ENCODE assay signal across 9 cellular contexts in the genomic region with DNA sequence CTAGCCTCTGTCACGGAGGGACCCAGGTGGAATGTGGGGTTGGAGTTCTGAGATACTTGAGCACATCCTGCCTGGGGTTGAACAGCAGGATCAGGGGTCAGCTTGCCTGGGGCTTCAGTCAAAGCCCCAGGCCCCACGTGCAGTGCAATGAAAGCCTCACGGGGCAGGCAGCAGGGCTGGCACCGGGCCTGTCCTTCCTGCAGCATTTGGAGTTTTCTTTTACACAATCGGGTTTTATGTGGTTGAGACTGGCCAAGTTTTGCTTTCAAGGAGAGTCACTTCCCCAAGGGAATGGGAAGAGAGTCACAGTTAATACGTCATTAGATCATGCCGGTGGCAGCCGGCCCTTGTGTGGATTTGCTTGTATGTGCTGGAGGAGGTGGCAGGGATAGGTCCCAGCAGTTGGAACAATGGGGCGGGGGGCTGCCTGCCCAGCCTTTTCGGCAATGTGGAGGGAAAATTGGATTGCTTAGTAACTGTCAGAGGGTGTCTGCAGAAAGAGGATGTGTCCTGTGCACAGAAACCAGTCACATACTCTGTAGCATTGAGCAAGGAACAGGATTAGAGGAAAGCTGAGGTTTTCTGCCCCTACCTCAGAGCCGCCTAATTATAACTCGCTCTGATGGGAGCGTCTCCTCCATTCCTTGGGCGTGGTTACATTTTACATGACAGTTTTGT. TPM values are rescaled to one million over a fixed set of nuclear protein-coding genes. Genes with fewer than 3 reads are reported as not detected.
DNase-seq lines count a peak whose midpoint lies in the region; ATAC-seq, FAIRE-seq and TF ChIP-seq lines count a peak whose summit lies in the region.
"Had no signal": no experiment of that assay in that cellular context is flagged by ENCODE, and none has a peak within 500 bp of the region (broad histone marks: within the 10 kb centered on the region; RNA-seq: fewer than 3 reads in every experiment).

No MANE protein-coding gene starts in this region.

- H3K4me2 ChIP-seq in skeletal muscle satellite cell (ENCODE audit: low read length): peak overlapping the region; percentile 15

- ATAC-seq in heart right ventricle (peak in 7 of 8 donors; percentile 37 to 78 (median 59)), GM19467 (IDR thresholded peaks at IDR 0.05; ENCODE audit: unreplicated experiment) (no peak)

- peak overlapping the region in 4 of 10 donors; percentile 35 to 74 (median 52) for H3K27ac ChIP-seq in heart right ventricle

- intact Hi-C loops in heart right ventricle (cut with DNase I): loop anchor here in 4 of 10 donors (2.0 to 10.0 kb wide), 5 partner anchors 85 to 385 kb away; a partner anchor contains a TSS

- H3K36me3 ChIP-seq in heart right ventricle: no peaks in the 10 kb centered on the region
- H3K36me3 ChIP-seq in skeletal muscle satellite cell (ENCODE audit: insufficient read depth, low read length): no peaks in the 10 kb centered on the region
- H3K36me3 ChIP-seq: Peyer's patch had no signal

- DNase-seq in GM04504 (ENCODE audit: low read depth) (peak; percentile 79), T1000 (lab: John Stamatoyannopoulos, UW) (peak; percentile 21), heart right ventricle (peak; percentile 54 to 56), urothelium cell line (ENCODE audit: low spot score) (no peak), NAMALWA (ENCODE audit: low spot score) (no peak), SHP77 treated with DMSO at 0.1 percent for 48 hours (lab: John Stamatoyannopoulos, UW) (no peak)

- H3K27me3 ChIP-seq in heart right ventricle (no peaks in the 10 kb centered on the region), skeletal muscle satellite cell (ENCODE audit: control insufficient read depth, insufficient read depth, low read length) (no peaks in the 10 kb centered on the region)
- H3K27me3 ChIP-seq: Peyer's patch had no signal

- H3K4me3 ChIP-seq in heart right ventricle (no peak overlapping the region), skeletal muscle satellite cell (ENCODE audit: low read length) (no peak overlapping the region)
- H3K4me3 ChIP-seq: Peyer's patch had no signal

- 40 to 46% methylated on average over 14 of the region's 14 CpGs for WGBS in heart right ventricle, 2 donors

- H3K9me3 ChIP-seq in heart right ventricle (no peaks in the 10 kb centered on the region), skeletal muscle satellite cell (replicated peaks; ENCODE audit: low read length) (no peaks in the 10 kb centered on the region)
- H3K9me3 ChIP-seq: Peyer's patch had no signal

- no peak overlapping the region for H3K9ac ChIP-seq in skeletal muscle satellite cell (ENCODE audit: low read depth, low read length)

- H3K4me1 ChIP-seq in heart right ventricle (peaks cover 0 to 55% (median 19%) of the 10 kb centered on the region in 9 donors), skeletal muscle satellite cell (ENCODE audit: control insufficient read depth, insufficient read depth, low read length) (peaks cover 14% of the 10 kb centered on the region)

- no peak for TF ChIP-seq CTCF in heart right ventricle (IDR thresholded peaks at IDR 0.05)

- FAIRE-seq in urothelium cell line (lab: Jason Lieb, UNC): no peak

RNA-seq across cellular contexts. Expression of a gene that starts 4.5 kb away (rescaled TPM):
- total RNA-seq in heart right ventricle: 1 to 10 TPM in 7 of 10 donors, under 1 TPM in 3; 0.22 to 3.8 (median 1.5) TPM
- under 1 TPM; 0.22 to 0.78 TPM for polyA plus RNA-seq in heart right ventricle
- 3.8 and 6.1 TPM in 2 replicates for total RNA-seq in skeletal muscle satellite cell (2012; rRNA removed)

Comparison
In these comparisons a context has a peak if more than half of its experiments do, and no peak if none do; other contexts are left out.
1. DNase-seq: peak in GM04504 (single experiment), T1000 (single experiment) and heart right ventricle (2 of 2); none in urothelium cell line (single experiment), NAMALWA (single experiment) and SHP77 treated with DMSO at 0.1 percent for 48 hours (single experiment).